In genomic region chr13:98490195-98490771, GRCh38 we compare ENCODE assay signal across 1 cellular context.
TF ChIP-seq lines count a peak whose summit lies in the region.

No MANE protein-coding gene starts in this region.

TF ChIP-seq in HepG2, 621 proteins besides CTCF, POLR2A, EP300 and RAD21 (continued from another document):
- TF ChIP-seq, protein P1, sequence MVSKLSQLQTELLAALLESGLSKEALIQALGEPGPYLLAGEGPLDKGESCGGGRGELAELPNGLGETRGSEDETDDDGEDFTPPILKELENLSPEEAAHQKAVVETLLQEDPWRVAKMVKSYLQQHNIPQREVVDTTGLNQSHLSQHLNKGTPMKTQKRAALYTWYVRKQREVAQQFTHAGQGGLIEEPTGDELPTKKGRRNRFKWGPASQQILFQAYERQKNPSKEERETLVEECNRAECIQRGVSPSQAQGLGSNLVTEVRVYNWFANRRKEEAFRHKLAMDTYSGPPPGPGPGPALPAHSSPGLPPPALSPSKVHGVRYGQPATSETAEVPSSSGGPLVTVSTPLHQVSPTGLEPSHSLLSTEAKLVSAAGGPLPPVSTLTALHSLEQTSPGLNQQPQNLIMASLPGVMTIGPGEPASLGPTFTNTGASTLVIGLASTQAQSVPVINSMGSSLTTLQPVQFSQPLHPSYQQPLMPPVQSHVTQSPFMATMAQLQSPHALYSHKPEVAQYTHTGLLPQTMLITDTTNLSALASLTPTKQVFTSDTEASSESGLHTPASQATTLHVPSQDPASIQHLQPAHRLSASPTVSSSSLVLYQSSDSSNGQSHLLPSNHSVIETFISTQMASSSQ (IDR thresholded peaks at IDR 0.05; ENCODE audit: low read depth): no peak
- TF ChIP-seq, protein P1 (CRISPR knock-in tag; IDR thresholded peaks at IDR 0.05; ENCODE audit: borderline replicate concordance): no peak
- TF ChIP-seq YEATS2 (CRISPR knock-in tag; IDR thresholded peaks at IDR 0.05; ENCODE audit: borderline replicate concordance) (no peak), NBN (conservative IDR thresholded peaks at IDR 0.05) (no peak), MED1 (CRISPR knock-in tag; IDR thresholded peaks at IDR 0.05) (peak; percentile 91)
